Comparison of ENCODE assay signal across 8 cellular contexts in the genomic region with DNA sequence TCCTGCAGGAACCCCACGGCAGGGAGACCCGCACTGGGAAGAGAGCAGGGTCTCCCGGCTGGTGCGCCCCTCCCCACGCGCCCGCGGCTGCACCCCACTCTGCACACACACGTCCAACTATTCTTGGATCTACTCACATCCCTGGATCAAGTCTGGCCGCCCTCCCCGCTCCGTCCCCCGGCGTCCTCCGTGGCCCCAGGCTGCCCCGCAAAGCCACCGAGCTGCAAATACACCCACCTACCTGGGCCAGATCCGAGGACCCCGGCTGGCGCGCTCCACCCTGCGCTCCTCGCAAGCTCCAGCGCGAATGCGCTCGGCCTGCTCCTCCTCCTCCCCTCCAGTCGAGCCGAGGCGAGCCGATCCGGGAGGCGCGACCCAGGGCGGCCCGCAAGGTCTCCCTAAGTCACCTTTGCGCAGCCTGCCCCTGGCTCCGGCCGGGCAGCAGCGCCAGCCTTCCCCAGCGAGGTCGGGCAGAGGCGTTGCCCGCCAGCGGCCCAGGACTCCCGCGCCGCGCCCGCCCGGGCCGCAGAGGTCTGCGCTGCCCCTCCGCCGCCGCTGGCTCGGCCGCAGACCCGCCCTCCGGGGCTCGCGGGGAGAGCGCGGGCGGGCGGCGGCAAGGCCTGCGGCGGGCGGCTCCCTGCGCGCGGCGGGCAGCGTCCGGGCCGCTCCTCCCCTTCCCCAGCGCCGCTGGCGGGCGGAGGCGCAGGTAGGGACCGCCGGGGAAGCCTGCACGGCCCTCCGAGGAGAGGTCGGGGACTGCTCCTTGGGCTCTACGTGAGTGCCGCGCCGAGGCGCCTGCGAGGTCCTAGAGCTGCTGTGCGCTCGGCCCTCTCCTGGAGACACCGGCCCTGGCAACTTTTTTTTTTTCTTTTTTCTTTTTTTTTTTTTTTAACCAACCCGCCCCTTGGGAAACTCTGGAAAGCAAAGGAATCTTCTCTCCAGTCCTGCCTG.
A peak's percentile ranks its signal among the peaks of the same experiment; 100 is the strongest.
DNase-seq lines count a peak whose midpoint lies in the region; ATAC-seq and TF ChIP-seq lines count a peak whose summit lies in the region.

No MANE protein-coding gene starts in this region.

- DNase-seq in EL (peak; percentile 78), HS-5 (ENCODE audit: low read depth) (peak; percentile 50), SK-N-DZ (ENCODE audit: low spot score) (peak; percentile 83), dedifferentiated amniotic fluid mesenchymal stem cell (ENCODE audit: extremely low spot score) (peak; percentile 61), kidney tubule cell (ENCODE audit: low spot score) (peak; percentile 87), smooth muscle cell (lab: John Stamatoyannopoulos, UW; ENCODE audit: unreplicated experiment) (peak; percentile 48), cortex of kidney (lab: John Stamatoyannopoulos, UW) (no peak)

- H3K27ac ChIP-seq in smooth muscle cell (ENCODE audit: low read depth), result no peak overlapping the region

- peaks cover 15% of the 10 kb centered on the region for H3K4me1 ChIP-seq in smooth muscle cell (ENCODE audit: low read depth)

- H3K9me3 ChIP-seq in smooth muscle cell (replicated peaks; ENCODE audit: low read depth), result no peaks in the 10 kb centered on the region

- peak overlapping the region; percentile 91 for H2AFZ ChIP-seq in smooth muscle cell (ENCODE audit: low read depth)

- no peaks in the 10 kb centered on the region for H4K20me1 ChIP-seq in smooth muscle cell (ENCODE audit: low read depth)

- no peaks in the 10 kb centered on the region for H3K79me2 ChIP-seq in smooth muscle cell (ENCODE audit: low read depth)

- peak overlapping the region; percentile 32 for H3K9ac ChIP-seq in smooth muscle cell (ENCODE audit: low read depth)

- H3K4me2 ChIP-seq in smooth muscle cell, result peak overlapping the region; percentile 99

- H3F3A ChIP-seq in smooth muscle cell (ENCODE audit: low read depth), result no peaks in the 10 kb centered on the region

- H3K4me3 ChIP-seq in smooth muscle cell, result peak overlapping the region; percentile 83

- no peaks in the 10 kb centered on the region for H3K36me3 ChIP-seq in smooth muscle cell (ENCODE audit: low read depth)

- no peak for TF ChIP-seq CTCF in smooth muscle cell (IDR thresholded peaks at IDR 0.05; ENCODE audit: borderline replicate concordance, insufficient read depth, poor library complexity, severe bottlenecking)

- 2% methylated on average over 67 of the region's 97 CpGs for WGBS in smooth muscle cell (ENCODE audit: low lambda C conversion rate)

- no peak for ATAC-seq in HG02981 (IDR thresholded peaks at IDR 0.05; ENCODE audit: unreplicated experiment)

- H3K27me3 ChIP-seq in smooth muscle cell (ENCODE audit: low read depth), result no peaks in the 10 kb centered on the region
